1 cellular context compared by ENCODE assay signal in genomic region chr2:88123975-88124917, GRCh38.
TF ChIP-seq lines count a peak whose summit lies in the region.

No MANE protein-coding gene starts in this region.

TF ChIP-seq in HepG2, 621 proteins besides CTCF, POLR2A, EP300 and RAD21 (continued from another document and continues in another):
- no peak for TF ChIP-seq ARID3A (IDR thresholded peaks at IDR 0.05; ENCODE audit: low read depth, low read length)
- no peak for TF ChIP-seq BCL3 (CRISPR knock-in tag; IDR thresholded peaks at IDR 0.05)
- no peak for TF ChIP-seq TFE3 (CRISPR knock-in tag; IDR thresholded peaks at IDR 0.05)
- TF ChIP-seq NFIC (IDR thresholded peaks at IDR 0.05; ENCODE audit: low read length) = 0 out of 2 replicates have a peak, but pooled peaks have one; percentile 43
- 0 out of 2 replicates have a peak, but pooled peaks have one; percentile 67 for TF ChIP-seq ZNF280D (CRISPR knock-in tag; IDR thresholded peaks at IDR 0.05)
- peak; percentile 59; the same call in 1 of the 2 replicates for TF ChIP-seq ZNF326 (CRISPR knock-in tag; IDR thresholded peaks at IDR 0.05; ENCODE audit: borderline replicate concordance)
- TF ChIP-seq ARID2 (CRISPR knock-in tag; IDR thresholded peaks at IDR 0.05; ENCODE audit: borderline replicate concordance) = peak; percentile 64; the same call in 1 of the 2 replicates
- TF ChIP-seq ZNF780A (CRISPR knock-in tag; IDR thresholded peaks at IDR 0.05) = no peak
- no peak for TF ChIP-seq SP4 (CRISPR knock-in tag; IDR thresholded peaks at IDR 0.05)
- TF ChIP-seq ZBTB38 (CRISPR knock-in tag; IDR thresholded peaks at IDR 0.05) = peak; percentile 32; the same call in 1 of the 2 replicates
- peak; percentile 98 for TF ChIP-seq RBM22 (optimal IDR thresholded peaks at IDR 0.05; ENCODE audit: low read length)
- TF ChIP-seq RAD51 (IDR thresholded peaks at IDR 0.05; ENCODE audit: borderline replicate concordance) = no peak
- no peak for TF ChIP-seq MBNL3 (CRISPR knock-in tag; conservative IDR thresholded peaks at IDR 0.05)
- no peak for TF ChIP-seq ZNF737 (CRISPR knock-in tag; IDR thresholded peaks at IDR 0.05; ENCODE audit: borderline replicate concordance)
- 0 out of 2 replicates have a peak, but pooled peaks have one; percentile 57 for TF ChIP-seq HNRNPL (IDR thresholded peaks at IDR 0.05; ENCODE audit: low read depth, low read length)
- TF ChIP-seq, protein P1, sequence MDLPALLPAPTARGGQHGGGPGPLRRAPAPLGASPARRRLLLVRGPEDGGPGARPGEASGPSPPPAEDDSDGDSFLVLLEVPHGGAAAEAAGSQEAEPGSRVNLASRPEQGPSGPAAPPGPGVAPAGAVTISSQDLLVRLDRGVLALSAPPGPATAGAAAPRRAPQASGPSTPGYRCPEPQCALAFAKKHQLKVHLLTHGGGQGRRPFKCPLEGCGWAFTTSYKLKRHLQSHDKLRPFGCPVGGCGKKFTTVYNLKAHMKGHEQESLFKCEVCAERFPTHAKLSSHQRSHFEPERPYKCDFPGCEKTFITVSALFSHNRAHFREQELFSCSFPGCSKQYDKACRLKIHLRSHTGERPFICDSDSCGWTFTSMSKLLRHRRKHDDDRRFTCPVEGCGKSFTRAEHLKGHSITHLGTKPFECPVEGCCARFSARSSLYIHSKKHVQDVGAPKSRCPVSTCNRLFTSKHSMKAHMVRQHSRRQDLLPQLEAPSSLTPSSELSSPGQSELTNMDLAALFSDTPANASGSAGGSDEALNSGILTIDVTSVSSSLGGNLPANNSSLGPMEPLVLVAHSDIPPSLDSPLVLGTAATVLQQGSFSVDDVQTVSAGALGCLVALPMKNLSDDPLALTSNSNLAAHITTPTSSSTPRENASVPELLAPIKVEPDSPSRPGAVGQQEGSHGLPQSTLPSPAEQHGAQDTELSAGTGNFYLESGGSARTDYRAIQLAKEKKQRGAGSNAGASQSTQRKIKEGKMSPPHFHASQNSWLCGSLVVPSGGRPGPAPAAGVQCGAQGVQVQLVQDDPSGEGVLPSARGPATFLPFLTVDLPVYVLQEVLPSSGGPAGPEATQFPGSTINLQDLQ (CRISPR knock-in tag; IDR thresholded peaks at IDR 0.05) = no peak
- no peak for TF ChIP-seq MYC (CRISPR knock-in tag; IDR thresholded peaks at IDR 0.05; ENCODE audit: borderline replicate concordance)
- no peak for TF ChIP-seq KMT2B (CRISPR knock-in tag; IDR thresholded peaks at IDR 0.05)
- no peak for TF ChIP-seq ZNF354B (CRISPR knock-in tag; IDR thresholded peaks at IDR 0.05)
- TF ChIP-seq, protein P2, sequence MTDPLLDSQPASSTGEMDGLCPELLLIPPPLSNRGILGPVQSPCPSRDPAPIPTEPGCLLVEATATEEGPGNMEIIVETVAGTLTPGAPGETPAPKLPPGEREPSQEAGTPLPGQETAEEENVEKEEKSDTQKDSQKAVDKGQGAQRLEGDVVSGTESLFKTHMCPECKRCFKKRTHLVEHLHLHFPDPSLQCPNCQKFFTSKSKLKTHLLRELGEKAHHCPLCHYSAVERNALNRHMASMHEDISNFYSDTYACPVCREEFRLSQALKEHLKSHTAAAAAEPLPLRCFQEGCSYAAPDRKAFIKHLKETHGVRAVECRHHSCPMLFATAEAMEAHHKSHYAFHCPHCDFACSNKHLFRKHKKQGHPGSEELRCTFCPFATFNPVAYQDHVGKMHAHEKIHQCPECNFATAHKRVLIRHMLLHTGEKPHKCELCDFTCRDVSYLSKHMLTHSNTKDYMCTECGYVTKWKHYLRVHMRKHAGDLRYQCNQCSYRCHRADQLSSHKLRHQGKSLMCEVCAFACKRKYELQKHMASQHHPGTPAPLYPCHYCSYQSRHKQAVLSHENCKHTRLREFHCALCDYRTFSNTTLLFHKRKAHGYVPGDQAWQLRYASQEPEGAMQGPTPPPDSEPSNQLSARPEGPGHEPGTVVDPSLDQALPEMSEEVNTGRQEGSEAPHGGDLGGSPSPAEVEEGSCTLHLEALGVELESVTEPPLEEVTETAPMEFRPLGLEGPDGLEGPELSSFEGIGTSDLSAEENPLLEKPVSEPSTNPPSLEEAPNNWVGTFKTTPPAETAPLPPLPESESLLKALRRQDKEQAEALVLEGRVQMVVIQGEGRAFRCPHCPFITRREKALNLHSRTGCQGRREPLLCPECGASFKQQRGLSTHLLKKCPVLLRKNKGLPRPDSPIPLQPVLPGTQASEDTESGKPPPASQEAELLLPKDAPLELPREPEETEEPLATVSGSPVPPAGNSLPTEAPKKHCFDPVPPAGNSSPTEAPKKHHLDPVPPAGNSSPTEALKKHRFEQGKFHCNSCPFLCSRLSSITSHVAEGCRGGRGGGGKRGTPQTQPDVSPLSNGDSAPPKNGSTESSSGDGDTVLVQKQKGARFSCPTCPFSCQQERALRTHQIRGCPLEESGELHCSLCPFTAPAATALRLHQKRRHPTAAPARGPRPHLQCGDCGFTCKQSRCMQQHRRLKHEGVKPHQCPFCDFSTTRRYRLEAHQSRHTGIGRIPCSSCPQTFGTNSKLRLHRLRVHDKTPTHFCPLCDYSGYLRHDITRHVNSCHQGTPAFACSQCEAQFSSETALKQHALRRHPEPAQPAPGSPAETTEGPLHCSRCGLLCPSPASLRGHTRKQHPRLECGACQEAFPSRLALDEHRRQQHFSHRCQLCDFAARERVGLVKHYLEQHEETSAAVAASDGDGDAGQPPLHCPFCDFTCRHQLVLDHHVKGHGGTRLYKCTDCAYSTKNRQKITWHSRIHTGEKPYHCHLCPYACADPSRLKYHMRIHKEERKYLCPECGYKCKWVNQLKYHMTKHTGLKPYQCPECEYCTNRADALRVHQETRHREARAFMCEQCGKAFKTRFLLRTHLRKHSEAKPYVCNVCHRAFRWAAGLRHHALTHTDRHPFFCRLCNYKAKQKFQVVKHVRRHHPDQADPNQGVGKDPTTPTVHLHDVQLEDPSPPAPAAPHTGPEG (CRISPR knock-in tag; IDR thresholded peaks at IDR 0.05) = no peak
- no peak for TF ChIP-seq ZBTB8A (CRISPR knock-in tag; IDR thresholded peaks at IDR 0.05; ENCODE audit: borderline replicate concordance, low read depth)
- TF ChIP-seq ZKSCAN1 (IDR thresholded peaks at IDR 0.05; ENCODE audit: low read length) = no peak
- no peak for TF ChIP-seq ZNF720 (CRISPR knock-in tag; IDR thresholded peaks at IDR 0.05)
- no peak for TF ChIP-seq ZNF773 (CRISPR knock-in tag; IDR thresholded peaks at IDR 0.05; ENCODE audit: borderline replicate concordance)
- 0 out of 2 replicates have a peak, but pooled peaks have one; percentile 58 for TF ChIP-seq ZNF253 (CRISPR knock-in tag; IDR thresholded peaks at IDR 0.05; ENCODE audit: borderline replicate concordance)
- TF ChIP-seq ZFP91 (CRISPR knock-in tag; IDR thresholded peaks at IDR 0.05; ENCODE audit: borderline replicate concordance) = peak; percentile 49; the same call in 1 of the 2 replicates
- 0 out of 2 replicates have a peak, but pooled peaks have one; percentile 6 for TF ChIP-seq HIC2 (CRISPR knock-in tag; IDR thresholded peaks at IDR 0.05; ENCODE audit: low read depth)
- TF ChIP-seq RFXANK (CRISPR knock-in tag; IDR thresholded peaks at IDR 0.05) = no peak
- TF ChIP-seq, protein P3, sequence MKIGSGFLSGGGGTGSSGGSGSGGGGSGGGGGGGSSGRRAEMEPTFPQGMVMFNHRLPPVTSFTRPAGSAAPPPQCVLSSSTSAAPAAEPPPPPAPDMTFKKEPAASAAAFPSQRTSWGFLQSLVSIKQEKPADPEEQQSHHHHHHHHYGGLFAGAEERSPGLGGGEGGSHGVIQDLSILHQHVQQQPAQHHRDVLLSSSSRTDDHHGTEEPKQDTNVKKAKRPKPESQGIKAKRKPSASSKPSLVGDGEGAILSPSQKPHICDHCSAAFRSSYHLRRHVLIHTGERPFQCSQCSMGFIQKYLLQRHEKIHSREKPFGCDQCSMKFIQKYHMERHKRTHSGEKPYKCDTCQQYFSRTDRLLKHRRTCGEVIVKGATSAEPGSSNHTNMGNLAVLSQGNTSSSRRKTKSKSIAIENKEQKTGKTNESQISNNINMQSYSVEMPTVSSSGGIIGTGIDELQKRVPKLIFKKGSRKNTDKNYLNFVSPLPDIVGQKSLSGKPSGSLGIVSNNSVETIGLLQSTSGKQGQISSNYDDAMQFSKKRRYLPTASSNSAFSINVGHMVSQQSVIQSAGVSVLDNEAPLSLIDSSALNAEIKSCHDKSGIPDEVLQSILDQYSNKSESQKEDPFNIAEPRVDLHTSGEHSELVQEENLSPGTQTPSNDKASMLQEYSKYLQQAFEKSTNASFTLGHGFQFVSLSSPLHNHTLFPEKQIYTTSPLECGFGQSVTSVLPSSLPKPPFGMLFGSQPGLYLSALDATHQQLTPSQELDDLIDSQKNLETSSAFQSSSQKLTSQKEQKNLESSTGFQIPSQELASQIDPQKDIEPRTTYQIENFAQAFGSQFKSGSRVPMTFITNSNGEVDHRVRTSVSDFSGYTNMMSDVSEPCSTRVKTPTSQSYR (CRISPR knock-in tag; IDR thresholded peaks at IDR 0.05; ENCODE audit: borderline replicate concordance) = 0 out of 2 replicates have a peak, but pooled peaks have one; percentile 27
